Comparison of ENCODE assay signal across 8 cellular contexts in the genomic region with DNA sequence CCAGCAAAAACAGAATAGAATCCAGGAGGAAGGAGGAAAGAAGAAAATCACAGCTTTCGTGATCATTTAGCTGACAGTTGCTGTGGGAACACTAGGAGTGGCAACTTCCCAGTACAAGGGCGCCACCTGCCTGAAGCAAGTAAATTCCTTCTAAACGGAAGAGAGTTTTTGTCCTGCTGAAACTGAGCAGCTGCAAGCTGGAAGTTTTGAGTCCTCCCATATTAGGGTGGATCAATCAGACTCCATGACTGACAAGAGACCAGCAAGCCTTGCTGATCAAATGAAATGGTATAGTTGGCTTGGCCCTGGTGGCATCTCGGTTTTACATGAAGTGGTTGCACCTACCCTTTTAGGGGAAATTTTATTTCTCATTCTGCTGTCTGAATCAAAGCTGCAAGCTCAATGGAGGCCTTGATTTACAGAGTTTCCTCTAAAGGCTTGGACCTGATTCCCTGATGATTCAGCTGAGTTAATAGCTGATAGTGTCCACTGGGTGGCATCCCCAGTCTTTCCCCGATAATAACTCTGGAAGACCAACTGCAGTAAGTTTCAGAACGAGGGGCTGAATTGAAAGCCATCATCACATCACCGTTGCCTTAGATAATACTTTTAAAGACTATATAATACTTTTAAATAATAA.
DNase-seq lines count a peak whose midpoint lies in the region; ATAC-seq and TF ChIP-seq lines count a peak whose summit lies in the region.

No MANE protein-coding gene starts in this region.

- no peaks in the 10 kb centered on the region for H3K9me3 ChIP-seq in right atrium auricular region

- no peaks in the 10 kb centered on the region for H3K27me3 Mint-ChIP-seq in activated CD4-positive, alpha-beta T cell treated with anti-CD3 and anti-CD28 coated beads, Interleukin-2, amount 10 ng/mL, durations not matched to agents 24 days and 14 days

- peak; percentile 63 for DNase-seq in activated CD4-positive, alpha-beta T cell treated with anti-CD3 and anti-CD28 coated beads, Interleukin-2, amount 10 ng/mL, durations not matched to agents 24 days and 14 days
- DNase-seq in activated CD4-positive, alpha-beta T cell treated with anti-CD3 and anti-CD28 coated beads for 1 hour: no peak
- DNase-seq in NCI-H345 (lab: John Stamatoyannopoulos, UW) (peak; percentile 68), anterior cingulate cortex (lab: John Stamatoyannopoulos, UW) (peak in 47 of 58 donors; percentile 2 to 77 (median 33)), right atrium auricular region (ENCODE audit: low spot score) (peak; percentile 65), putamen (ENCODE audit: low spot score) (peak; percentile 67)
- no peak for DNase-seq in activated CD8-positive, alpha-beta memory T cell treated with anti-CD3 and anti-CD28 coated beads for 24 hours

- no peak overlapping the region for H3K4me3 Mint-ChIP-seq in activated CD4-positive, alpha-beta T cell treated with anti-CD3 and anti-CD28 coated beads, Interleukin-2, amount 10 ng/mL, durations not matched to agents 24 days and 14 days

- peaks cover 0 to 11% of the 10 kb centered on the region in 2 donors for H3K4me1 ChIP-seq in right atrium auricular region

- H3K9me3 Mint-ChIP-seq in activated CD4-positive, alpha-beta T cell treated with anti-CD3 and anti-CD28 coated beads, Interleukin-2, amount 10 ng/mL, durations not matched to agents 24 days and 14 days: no peaks in the 10 kb centered on the region

- no peak overlapping the region for H3K27ac ChIP-seq in right atrium auricular region

- intact Hi-C loops in activated CD4-positive, alpha-beta T cell treated with anti-CD3 and anti-CD28 coated beads, Interleukin-2, amount 10 ng/mL, durations not matched to agents 24 days and 14 days (cut with micrococcal nuclease): loop anchor here (1.0 kb wide), 1 partner anchor 771 kb away; no protein-coding TSS in a partner anchor

- no peak overlapping the region for H3K27ac Mint-ChIP-seq in activated CD4-positive, alpha-beta T cell treated with anti-CD3 and anti-CD28 coated beads, Interleukin-2, amount 10 ng/mL, durations not matched to agents 24 days and 14 days

- TF ChIP-seq CTCF in right atrium auricular region (IDR thresholded peaks at IDR 0.05): peak; percentile 66 to 77

- no peaks in the 10 kb centered on the region for H3K27me3 ChIP-seq in right atrium auricular region

- ATAC-seq in HG02973 (IDR thresholded peaks at IDR 0.05; ENCODE audit: unreplicated experiment): peak; percentile 72

- no peaks in the 10 kb centered on the region for H3K36me3 ChIP-seq in right atrium auricular region

- H3K4me1 Mint-ChIP-seq in activated CD4-positive, alpha-beta T cell treated with anti-CD3 and anti-CD28 coated beads, Interleukin-2, amount 10 ng/mL, durations not matched to agents 24 days and 14 days: no peaks in the 10 kb centered on the region

- no peak overlapping the region for H3K4me3 ChIP-seq in right atrium auricular region

- H3K36me3 Mint-ChIP-seq in activated CD4-positive, alpha-beta T cell treated with anti-CD3 and anti-CD28 coated beads, Interleukin-2, amount 10 ng/mL, durations not matched to agents 24 days and 14 days (ENCODE audit: low read depth): no peaks in the 10 kb centered on the region

Comparison
In these comparisons a context has a peak if more than half of its experiments do, and no peak if none do; other contexts are left out.
1. DNase-seq: peak in activated CD4-positive, alpha-beta T cell treated with anti-CD3 and anti-CD28 coated beads, Interleukin-2, amount 10 ng/mL, durations not matched to agents 24 days and 14 days (single experiment), NCI-H345 (single experiment), anterior cingulate cortex (47 of 58), right atrium auricular region (single experiment) and putamen (single experiment); none in activated CD4-positive, alpha-beta T cell treated with anti-CD3 and anti-CD28 coated beads for 1 hour (single experiment) and activated CD8-positive, alpha-beta memory T cell treated with anti-CD3 and anti-CD28 coated beads for 24 hours (single experiment).